ENCODE assay signal across 15 cellular contexts in the genomic region with DNA sequence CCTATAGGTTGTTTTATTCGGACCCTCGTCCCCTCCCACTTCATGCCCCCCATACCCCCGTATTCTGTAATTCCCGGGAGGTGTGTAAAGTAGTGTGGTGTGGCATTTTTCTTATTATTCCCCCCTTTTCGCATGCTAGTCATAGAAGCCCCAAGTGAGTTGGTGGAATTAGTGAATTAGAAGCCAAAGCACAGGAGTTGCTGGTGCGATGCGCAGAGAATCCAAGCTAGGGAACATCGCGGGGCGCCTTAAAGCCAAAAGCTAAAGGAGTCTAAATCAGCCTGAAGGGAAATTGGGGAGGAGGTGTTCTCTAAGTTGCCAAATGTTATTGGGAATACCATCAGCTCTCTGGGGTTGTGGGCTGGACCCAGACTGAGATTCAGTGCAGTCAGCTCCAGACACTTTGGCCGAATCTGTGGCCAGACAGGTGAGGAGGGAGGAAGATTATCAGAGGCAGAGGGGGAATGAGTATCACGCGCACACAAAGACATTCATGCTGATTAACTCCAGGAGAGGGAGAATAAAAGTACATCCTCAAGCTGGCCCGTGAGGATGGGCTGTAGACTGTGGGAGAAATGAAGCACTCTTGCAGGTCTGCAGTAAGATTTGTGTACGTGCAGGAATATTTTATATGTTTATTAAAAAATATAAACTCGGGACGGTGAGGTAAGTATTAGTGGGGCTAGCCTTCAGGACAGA.
A peak's percentile ranks its signal among the peaks of the same experiment; 100 is the strongest.
DNase-seq lines count a peak whose midpoint lies in the region; ATAC-seq, FAIRE-seq and TF ChIP-seq lines count a peak whose summit lies in the region.
"Had no signal": no experiment of that assay in that cellular context is flagged by ENCODE, and none has a peak within 500 bp of the region (broad histone marks: within the 10 kb centered on the region; RNA-seq: fewer than 3 reads in every experiment).

No MANE protein-coding gene starts in this region.

- H3K9ac ChIP-seq in BLaER1 treated with 17β-estradiol and CSF1 and Interleukin-3, amounts not matched to agents 10 nM and 100 nM = no peak overlapping the region
- H3K9ac ChIP-seq in astrocyte (ENCODE audit: low read length) = no peak overlapping the region

- peaks cover 93 to 100% (median 100%) of the 10 kb centered on the region in 11 experiments for H3K27me3 ChIP-seq in BLaER1 treated with 17β-estradiol and CSF1 and Interleukin-3, amounts not matched to agents 10 nM and 100 nM
- H3K27me3 ChIP-seq in CD8-positive, alpha-beta memory T cell (ENCODE audit: insufficient read depth, low read length, poor library complexity, severe bottlenecking) = peaks cover 62% of the 10 kb centered on the region
- H3K27me3 ChIP-seq in astrocyte (ENCODE audit: insufficient read depth, low read length) = peaks cover 82% of the 10 kb centered on the region

- FAIRE-seq in astrocyte (lab: Jason Lieb, UNC) = no peak

- H3K79me2 ChIP-seq in astrocyte (ENCODE audit: insufficient read depth, low read length) = no peaks in the 10 kb centered on the region

- H2AFZ ChIP-seq in astrocyte (ENCODE audit: low read depth, low read length) = no peak overlapping the region

- H4K20me1 ChIP-seq in BLaER1 treated with 17β-estradiol and CSF1 and Interleukin-3, amounts not matched to agents 10 nM and 100 nM = peaks cover 0 to 41% (median 8%) of the 10 kb centered on the region in 11 experiments; a peak in 7 of 22 replicates
- H4K20me1 ChIP-seq in astrocyte (ENCODE audit: insufficient read depth, low read length) = peaks cover 14% of the 10 kb centered on the region

- no peaks in the 10 kb centered on the region for H3K36me3 ChIP-seq in BLaER1 treated with 17β-estradiol and CSF1 and Interleukin-3, amounts not matched to agents 10 nM and 100 nM
- H3K36me3 ChIP-seq in CD8-positive, alpha-beta memory T cell (ENCODE audit: insufficient read depth, low read length) = no peaks in the 10 kb centered on the region
- no peaks in the 10 kb centered on the region for H3K36me3 ChIP-seq in astrocyte (ENCODE audit: insufficient read depth, low read length)
- H3K36me3 ChIP-seq: Peyer's patch, right lobe of liver had no signal

- no peak overlapping the region for H3K27ac ChIP-seq in BLaER1 treated with 17β-estradiol and CSF1 and Interleukin-3, amounts not matched to agents 10 nM and 100 nM
- no peak overlapping the region for H3K27ac ChIP-seq in CD8-positive, alpha-beta memory T cell (ENCODE audit: low read depth, low read length)
- no peak overlapping the region for H3K27ac ChIP-seq in astrocyte (ENCODE audit: low read depth, low read length)
- H3K27ac ChIP-seq: Peyer's patch, right lobe of liver had no signal

- H3K9me3 Mint-ChIP-seq in CD8-positive, alpha-beta memory T cell = peaks cover 0 to 9% (median 2%) of the 10 kb centered on the region in 5 donors
- H3K9me3 Mint-ChIP-seq in astrocyte (ENCODE audit: unreplicated experiment) = no peaks in the 10 kb centered on the region
- no peaks in the 10 kb centered on the region for H3K9me3 Mint-ChIP-seq in nephron

- H3K27me3 Mint-ChIP-seq in CD8-positive, alpha-beta memory T cell = peaks cover 63 to 91% of the 10 kb centered on the region in 2 donors
- H3K27me3 Mint-ChIP-seq in astrocyte (ENCODE audit: low read depth, unreplicated experiment) (peaks cover 77% of the 10 kb centered on the region), nephron (ENCODE audit: low read depth) (peaks cover 100% of the 10 kb centered on the region)

- POLR2A ChIA-PET in CD8-positive, alpha-beta memory T cell (lab: Charles Lee) = no interaction called here

- H3K4me3 ChIP-seq in BLaER1 treated with 17β-estradiol and CSF1 and Interleukin-3, amounts not matched to agents 10 nM and 100 nM = peak overlapping the region in 2 of 10 experiments; percentile 67 to 71; a peak in 2 of 20 replicates
- H3K4me3 ChIP-seq in CD8-positive, alpha-beta memory T cell (ENCODE audit: low read length) = no peak overlapping the region
- no peak overlapping the region for H3K4me3 ChIP-seq in astrocyte (ENCODE audit: insufficient read depth, low read depth, low read length)
- H3K4me3 ChIP-seq: Peyer's patch, right lobe of liver had no signal

- peaks cover 13 to 29% (median 20%) of the 10 kb centered on the region in 11 experiments for H3K9me3 ChIP-seq in BLaER1 treated with 17β-estradiol and CSF1 and Interleukin-3, amounts not matched to agents 10 nM and 100 nM (replicated peaks in 1 of 11)
- H3K9me3 ChIP-seq in CD8-positive, alpha-beta memory T cell (ENCODE audit: low read length) = no peaks in the 10 kb centered on the region
- H3K9me3 ChIP-seq in astrocyte (ENCODE audit: insufficient read depth, low read depth, low read length) = no peaks in the 10 kb centered on the region
- H3K9me3 ChIP-seq: Peyer's patch, right lobe of liver had no signal

- peak overlapping the region in 1 of 8 donors; percentile 16 for H3K27ac Mint-ChIP-seq in CD8-positive, alpha-beta memory T cell
- no peak overlapping the region for H3K27ac Mint-ChIP-seq in astrocyte (ENCODE audit: unreplicated experiment)
- H3K27ac Mint-ChIP-seq in nephron = no peak overlapping the region

- peaks cover 25 to 70% (median 35%) of the 10 kb centered on the region in 3 donors for H3K4me1 Mint-ChIP-seq in CD8-positive, alpha-beta memory T cell
- H3K4me1 Mint-ChIP-seq in astrocyte (ENCODE audit: low read depth, unreplicated experiment) (peaks cover 33% of the 10 kb centered on the region), nephron (peaks cover 68% of the 10 kb centered on the region)

- H3K4me1 ChIP-seq in BLaER1 treated with 17β-estradiol and CSF1 and Interleukin-3, amounts not matched to agents 10 nM and 100 nM = peaks cover 3 to 10% (median 7%) of the 10 kb centered on the region in 10 experiments; a peak in 10 of 20 replicates
- H3K4me1 ChIP-seq in CD8-positive, alpha-beta memory T cell (ENCODE audit: insufficient read depth, low read length) = peaks cover 16% of the 10 kb centered on the region
- H3K4me1 ChIP-seq in astrocyte (ENCODE audit: insufficient read depth, low read length) = peaks cover 37% of the 10 kb centered on the region

- ATAC-seq in HG02623 (IDR thresholded peaks at IDR 0.05; ENCODE audit: unreplicated experiment) = no peak
- no peak for ATAC-seq in GM21515 (IDR thresholded peaks at IDR 0.05; ENCODE audit: unreplicated experiment)

- peak overlapping the region in 6 of 7 donors; percentile 7 to 72 (median 46) for H3K4me3 Mint-ChIP-seq in CD8-positive, alpha-beta memory T cell
- no peak overlapping the region for H3K4me3 Mint-ChIP-seq in astrocyte (ENCODE audit: unreplicated experiment)
- H3K4me3 Mint-ChIP-seq in nephron = peak overlapping the region; percentile 70 to 86 (median 84)

- H3K36me3 Mint-ChIP-seq in CD8-positive, alpha-beta memory T cell = no peaks in the 10 kb centered on the region
- no peaks in the 10 kb centered on the region for H3K36me3 Mint-ChIP-seq in astrocyte (ENCODE audit: low read depth, unreplicated experiment)
- H3K36me3 Mint-ChIP-seq in nephron (ENCODE audit: low read depth) = no peaks in the 10 kb centered on the region

- no peak for DNase-seq in CD8-positive, alpha-beta memory T cell
- DNase-seq in astrocyte (ENCODE audit: low read depth) = no peak
- no peak for DNase-seq in amniotic stem cell (lab: John Stamatoyannopoulos, UW)
- DNase-seq: activated CD4-positive, alpha-beta T cell treated with anti-CD3 and anti-CD28 coated beads for 4 hours; activated CD8-positive, alpha-beta memory T cell treated with anti-CD3 and anti-CD28 coated beads, Interleukin-2, amount 50 U/mL, for 4 hours; activated gamma-delta T cell treated with Interleukin-2 at 50 U/mL for 16 hours; effector memory CD4-positive, alpha-beta T cell; NCI-H1436; occipital lobe; Peyer's patch; right lobe of liver had no signal

- TF ChIP-seq CTCF in astrocyte (IDR thresholded peaks at IDR 0.05; ENCODE audit: insufficient read depth, low read depth, low read length) = no peak
- TF ChIP-seq CTCF in nephron (IDR thresholded peaks at IDR 0.05; ENCODE audit: unreplicated experiment in 3 of 3) = no peak

- H3K4me2 ChIP-seq in BLaER1 treated with 17β-estradiol and CSF1 and Interleukin-3, amounts not matched to agents 10 nM and 100 nM = peak overlapping the region in 7 of 11 experiments; percentile 85 to 98 (median 96); a peak in 8 of 22 replicates
- H3K4me2 ChIP-seq in astrocyte (ENCODE audit: low read length) = peak overlapping the region; percentile 86

- CTCF ChIA-PET in CD8-positive, alpha-beta memory T cell (lab: Charles Lee) = interaction anchor here (3.2 kb wide), 1 partner anchor 11 kb away, joined by 11 read pairs; no protein-coding TSS in a partner anchor
